Comparison of ENCODE assay signal across 14 cellular contexts in genomic region chrX:133402042-133402453, GRCh38. TPM values are rescaled to one million over a fixed set of nuclear protein-coding genes. Genes with fewer than 3 reads are reported as not detected.
A peak's percentile ranks its signal among the peaks of the same experiment; 100 is the strongest.
DNase-seq lines count a peak whose midpoint lies in the region; ATAC-seq and TF ChIP-seq lines count a peak whose summit lies in the region.
"Had no signal": no experiment of that assay in that cellular context is flagged by ENCODE, and none has a peak within 500 bp of the region (broad histone marks: within the 10 kb centered on the region; RNA-seq: fewer than 3 reads in every experiment).

No MANE protein-coding gene starts in this region.

- H3K9me3 ChIP-seq in T-helper 17 cell (ENCODE audit: control insufficient read depth, low read length, poor library complexity, severe bottlenecking), result no peaks in the 10 kb centered on the region

- no peaks in the 10 kb centered on the region for H3K27me3 Mint-ChIP-seq in T-helper 1 cell treated with Interleukin-12 subunit alpha and Interleukin-12 subunit beta and Interleukin-4 antibody, amounts not matched to agents 30 μg/mL and 1 μg/mL, for 36 hours (ENCODE audit: low read depth)
- peaks cover 6% of the 10 kb centered on the region for H3K27me3 Mint-ChIP-seq in T-helper 17 cell
- H3K27me3 Mint-ChIP-seq: activated CD4-positive, alpha-beta T cell treated with anti-CD3 and anti-CD28 coated beads for 36 hours had no signal

- H3K4me1 Mint-ChIP-seq in T-helper 1 cell treated with Interleukin-12 subunit alpha and Interleukin-12 subunit beta and Interleukin-4 antibody, amounts not matched to agents 30 μg/mL and 1 μg/mL, for 36 hours (ENCODE audit: low read depth), result peaks cover 5% of the 10 kb centered on the region
- no peaks in the 10 kb centered on the region for H3K4me1 Mint-ChIP-seq in T-helper 17 cell

- H3K9me3 Mint-ChIP-seq in T-helper 1 cell treated with Interleukin-12 subunit alpha and Interleukin-12 subunit beta and Interleukin-4 antibody, amounts not matched to agents 30 μg/mL and 1 μg/mL, for 36 hours, result no peaks in the 10 kb centered on the region

- ATAC-seq in T-helper 17 cell, result no peak
- no peak for ATAC-seq in GM18873 (IDR thresholded peaks at IDR 0.05; ENCODE audit: low FRiP score, unreplicated experiment)
- ATAC-seq: activated CD4-positive, alpha-beta T cell treated with anti-CD3 and anti-CD28 coated beads for 36 hours had no signal

- H3K4me3 ChIP-seq in fibroblast of villous mesenchyme (ENCODE audit: low read depth, low read length), result no peak overlapping the region

- H3K27ac Mint-ChIP-seq in T-helper 1 cell treated with Interleukin-12 subunit alpha and Interleukin-12 subunit beta and Interleukin-4 antibody, amounts not matched to agents 30 μg/mL and 1 μg/mL, for 36 hours, result peak overlapping the region; percentile 58
- no peak overlapping the region for H3K27ac Mint-ChIP-seq in T-helper 17 cell
- H3K27ac Mint-ChIP-seq: activated CD4-positive, alpha-beta T cell treated with anti-CD3 and anti-CD28 coated beads for 36 hours had no signal

- H3K36me3 Mint-ChIP-seq in T-helper 1 cell treated with Interleukin-12 subunit alpha and Interleukin-12 subunit beta and Interleukin-4 antibody, amounts not matched to agents 30 μg/mL and 1 μg/mL, for 36 hours (ENCODE audit: low read depth), result no peaks in the 10 kb centered on the region
- H3K36me3 Mint-ChIP-seq in T-helper 17 cell (ENCODE audit: low read depth), result no peaks in the 10 kb centered on the region

- TF ChIP-seq CTCF in fibroblast of villous mesenchyme (IDR thresholded peaks at IDR 0.05; ENCODE audit: insufficient read depth, low read depth, low read length), result no peak

- DNase-seq in T-helper 1 cell (no peak), T-helper 17 cell (no peak), fibroblast of villous mesenchyme (ENCODE audit: low read depth) (peak; percentile 1), smooth muscle cell of the brain vasculature (ENCODE audit: low read depth, low spot score) (peak; percentile 33), SKM-1 treated with dmso at 0.1 percent for 144 hours (lab: John Stamatoyannopoulos, UW; ENCODE audit: unreplicated experiment) (no peak), RPMI8226 (no peak)
- DNase-seq: activated CD4-positive, alpha-beta T cell treated with anti-CD3 and anti-CD28 coated beads for 36 hours; DMS53; effector CD8-positive, alpha-beta T cell; NCI-H524; SHP77; stimulated activated CD4-positive, alpha-beta T cell treated with anti-CD3 and anti-CD28 coated beads, Interleukin-12 subunit alpha, Interleukin-12 subunit beta, amount 100 ng/mL, for 4 hours had no signal

- no peak overlapping the region for H3K4me3 Mint-ChIP-seq in T-helper 1 cell treated with Interleukin-12 subunit alpha and Interleukin-12 subunit beta and Interleukin-4 antibody, amounts not matched to agents 30 μg/mL and 1 μg/mL, for 36 hours
- peak overlapping the region; percentile 8 for H3K4me3 Mint-ChIP-seq in T-helper 17 cell
- H3K4me3 Mint-ChIP-seq: activated CD4-positive, alpha-beta T cell treated with anti-CD3 and anti-CD28 coated beads for 36 hours had no signal

RNA-seq across cellular contexts. Expression of gene GPC4, which starts 13.2 kb away (rescaled TPM):
- total RNA-seq in T-helper 17 cell (not detected), fibroblast of villous mesenchyme (0.86 and 2.3 TPM in 2 replicates)
- total RNA-seq: activated CD4-positive, alpha-beta T cell treated with anti-CD3 and anti-CD28 coated beads for 36 hours had no signal

Comparison
In these comparisons a context has a peak if more than half of its experiments do, and no peak if none do; other contexts are left out.
1. DNase-seq: peak in fibroblast of villous mesenchyme (single experiment) and smooth muscle cell of the brain vasculature (single experiment); none in T-helper 1 cell (0 of 5), T-helper 17 cell (0 of 3), SKM-1 treated with dmso at 0.1 percent for 144 hours (single experiment) and RPMI8226 (single experiment).